Comparison of ENCODE assay signal across 1 cellular context in the genomic region with DNA sequence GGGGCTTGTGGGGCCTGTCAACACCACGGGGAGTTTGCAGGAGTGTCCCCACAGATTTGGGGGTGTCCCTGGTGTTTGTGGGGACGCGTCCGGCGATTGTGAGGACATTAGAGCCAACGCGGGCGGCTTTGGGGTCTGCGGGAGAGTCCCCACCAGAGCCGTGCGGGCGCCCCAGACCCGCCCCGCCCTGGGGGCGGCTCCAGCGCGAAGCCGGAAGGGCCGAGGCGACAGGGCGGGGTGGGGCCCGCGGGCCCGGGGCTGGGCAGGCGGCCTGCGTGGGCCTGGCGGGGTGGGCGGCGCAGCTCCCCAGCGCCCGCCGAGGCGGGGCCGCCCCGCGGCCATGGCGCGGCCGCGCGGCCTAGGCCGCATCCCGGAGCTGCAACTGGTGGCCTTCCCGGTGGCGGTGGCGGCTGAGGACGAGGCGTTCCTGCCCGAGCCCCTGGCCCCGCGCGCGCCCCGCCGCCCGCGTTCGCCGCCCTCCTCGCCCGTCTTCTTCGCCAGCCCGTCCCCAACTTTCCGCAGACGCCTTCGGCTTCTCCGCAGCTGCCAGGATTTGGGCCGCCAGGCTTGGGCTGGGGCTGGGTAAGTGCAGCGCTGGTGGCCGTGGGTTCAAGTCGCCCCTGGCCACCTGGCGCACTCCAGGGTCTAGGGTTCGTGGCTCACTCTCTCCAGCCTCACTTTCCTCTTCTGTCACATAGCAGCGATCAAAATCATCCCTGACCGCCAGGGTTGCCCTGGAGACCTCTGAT.
A peak's percentile ranks its signal among the peaks of the same experiment; 100 is the strongest.
TF ChIP-seq lines count a peak whose summit lies in the region.

No MANE protein-coding gene starts in this region.

TF ChIP-seq in H1, 55 proteins besides CTCF, POLR2A, EP300 and RAD21:
- peak; percentile 69 for TF ChIP-seq EZH2 (IDR thresholded peaks at IDR 0.05; ENCODE audit: low read depth, low read length, severe bottlenecking)
- no peak for TF ChIP-seq KDM4A (IDR thresholded peaks at IDR 0.05; ENCODE audit: low read depth, low read length, severe bottlenecking)
- peak; percentile 52 for TF ChIP-seq SUZ12 (IDR thresholded peaks at IDR 0.05; ENCODE audit: low read length)
TF ChIP-seq in H1: peak in this region for 2.
